Comparison of ENCODE assay signal across 23 cellular contexts in the genomic region with DNA sequence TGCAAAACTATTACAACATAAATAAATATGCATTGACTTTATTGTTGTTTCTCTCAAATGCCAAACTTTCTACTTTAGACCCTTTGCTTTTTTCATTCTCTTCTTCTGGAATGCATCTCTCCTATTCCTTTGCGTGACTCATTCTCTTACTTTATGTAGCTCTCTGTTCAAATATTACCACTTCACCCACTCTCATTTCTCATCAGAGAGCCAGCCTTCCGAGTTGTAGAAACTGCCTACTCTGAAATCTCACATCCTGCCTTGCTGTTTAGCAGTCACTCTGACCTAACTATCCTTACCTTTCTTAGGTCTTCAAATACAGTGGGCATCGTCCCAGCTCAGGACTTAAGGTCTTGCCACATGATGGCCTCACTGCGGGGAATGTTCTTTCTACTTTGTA.
DNase-seq lines count a peak whose midpoint lies in the region; ATAC-seq, FAIRE-seq and TF ChIP-seq lines count a peak whose summit lies in the region.
"Had no signal": no experiment of that assay in that cellular context is flagged by ENCODE, and none has a peak within 500 bp of the region (broad histone marks: within the 10 kb centered on the region; RNA-seq: fewer than 3 reads in every experiment).

No MANE protein-coding gene starts in this region.

- 9% methylated on average over 4 of the region's 4 CpGs for WGBS in K562 (ENCODE audit: insufficient coverage, low coverage, missing lambda C conversion rate)
- WGBS in tibial nerve, 2 donors: 51 to 81% methylated on average over 4 of the region's 4 CpGs

- no peaks in the 10 kb centered on the region for H3K9me1 ChIP-seq in K562 (ENCODE audit: control insufficient read depth, insufficient read depth, low read length)

- H2AFZ ChIP-seq in OCI-LY3 (ENCODE audit: low read depth, low read length) (no peak overlapping the region; the same call in 1 of the 2 replicates), K562 (ENCODE audit: low read depth, low read length) (peak overlapping the region; percentile 21; the same call in 1 of the 2 replicates), neural progenitor cell (replicated peaks) (peak overlapping the region; percentile 32)

- H3K27ac ChIP-seq in OCI-LY3 (ENCODE audit: low read length) (peak overlapping the region; percentile 13; the same call in 1 of the 2 replicates), K562 (ENCODE audit: extremely low read depth, low read depth, low read length) (no peak overlapping the region), neural progenitor cell (no peak overlapping the region), tibial nerve (no peak overlapping the region)
- H3K27ac ChIP-seq: BLaER1 treated with 17β-estradiol and CSF1 and Interleukin-3, amounts not matched to agents 10 nM and 100 nM; HL-60 had no signal

- no peaks in the 10 kb centered on the region for H3F3A ChIP-seq in neural progenitor cell (ENCODE audit: low read depth)

- in situ Hi-C loops in K562 (cut with MboI): no loop called here

- no peak for FAIRE-seq in K562 (lab: Jason Lieb, UNC)
- FAIRE-seq: GM12892, HTR-8/SVneo had no signal

- H3K4me1 ChIP-seq in OCI-LY3 (ENCODE audit: low read length) (peaks cover 16% of the 10 kb centered on the region), K562 (replicated peaks in 1 of 2; ENCODE audit: control insufficient read depth in 2 of 2, insufficient read depth in 2 of 2, low read length in 2 of 2) (no peaks in the 10 kb centered on the region), neural progenitor cell (no peaks in the 10 kb centered on the region), tibial nerve (no peaks in the 10 kb centered on the region)

- no peak for TF ChIP-seq RAD21 in K562 (CRISPR knock-in tag; conservative IDR thresholded peaks at IDR 0.05 in 1 of 2, IDR thresholded peaks at IDR 0.05 in 1 of 2)

- TF ChIP-seq POLR2A in K562 (conservative IDR thresholded peaks at IDR 0.05): no peak
- TF ChIP-seq POLR2A in tibial nerve (IDR thresholded peaks at IDR 0.05): no peak

- TF ChIP-seq CTCF in GM12865 (IDR thresholded peaks at IDR 0.05; ENCODE audit: insufficient read depth, low read depth, low read length, missing control alignments) (no peak), OCI-LY3 (IDR thresholded peaks at IDR 0.05; ENCODE audit: low read depth, low read length) (no peak), K562 (IDR thresholded peaks at IDR 0.05 in 2 of 3, conservative IDR thresholded peaks at IDR 0.05 in 1 of 3; ENCODE audit: insufficient read depth in 2 of 3, low read depth in 1 of 3, low read length in 3 of 3) (no peak), neural progenitor cell (IDR thresholded peaks at IDR 0.05) (no peak), tibial nerve (IDR thresholded peaks at IDR 0.05) (no peak)

- H3K4me1 Mint-ChIP-seq in neural progenitor cell: no peaks in the 10 kb centered on the region
- H3K4me1 Mint-ChIP-seq in activated CD4-positive, alpha-beta T cell treated with anti-CD3 and anti-CD28 coated beads for 36 hours: no peaks in the 10 kb centered on the region

- CTCF ChIA-PET in K562 (lab: Yijun Ruan, JAX; ENCODE audit: low intra/inter-chr PET ratio): no interaction called here
- CTCF ChIA-PET in activated CD4-positive, alpha-beta T cell treated with anti-CD3 and anti-CD28 coated beads for 36 hours (lab: Charles Lee): no interaction called here

- no peak for ATAC-seq in K562
- ATAC-seq in activated CD4-positive, alpha-beta T cell treated with anti-CD3 and anti-CD28 coated beads for 36 hours: no peak
- ATAC-seq: CD8-positive, alpha-beta T cell had no signal

- H3K27me3 Mint-ChIP-seq in neural progenitor cell (ENCODE audit: insufficient read depth, low read depth): no peaks in the 10 kb centered on the region
- H3K27me3 Mint-ChIP-seq in activated CD4-positive, alpha-beta T cell treated with anti-CD3 and anti-CD28 coated beads for 36 hours: no peaks in the 10 kb centered on the region
- H3K27me3 Mint-ChIP-seq: IgD-negative memory B cell had no signal

- no peak overlapping the region for H3K4me3 ChIP-seq in GM12865 (ENCODE audit: low read depth, low read length)
- H3K4me3 ChIP-seq in OCI-LY3 (ENCODE audit: low read length): no peak overlapping the region
- H3K4me3 ChIP-seq in K562: no peak overlapping the region
- no peak overlapping the region for H3K4me3 ChIP-seq in neural progenitor cell
- no peak overlapping the region for H3K4me3 ChIP-seq in tibial nerve
- H3K4me3 ChIP-seq: BLaER1 treated with 17β-estradiol and CSF1 and Interleukin-3, amounts not matched to agents 10 nM and 100 nM had no signal

- H3K4me3 Mint-ChIP-seq in neural progenitor cell: no peak overlapping the region
- no peak overlapping the region for H3K4me3 Mint-ChIP-seq in activated CD4-positive, alpha-beta T cell treated with anti-CD3 and anti-CD28 coated beads for 36 hours
- H3K4me3 Mint-ChIP-seq: CD8-positive, alpha-beta T cell; H9; IgD-negative memory B cell had no signal

- H3K4me2 ChIP-seq in OCI-LY3 (ENCODE audit: low read length) (no peak overlapping the region), K562 (ENCODE audit: insufficient read depth, low read length) (no peak overlapping the region), neural progenitor cell (no peak overlapping the region)
- H3K4me2 ChIP-seq: BLaER1 treated with 17β-estradiol and CSF1 and Interleukin-3, amounts not matched to agents 10 nM and 100 nM; SK-N-SH had no signal

- H3K79me2 ChIP-seq in OCI-LY3 (ENCODE audit: low read length): no peaks in the 10 kb centered on the region
- H3K79me2 ChIP-seq in K562 (ENCODE audit: control insufficient read depth, insufficient read depth, low read length): no peaks in the 10 kb centered on the region
- no peaks in the 10 kb centered on the region for H3K79me2 ChIP-seq in neural progenitor cell (ENCODE audit: low read depth)

- H3K36me3 Mint-ChIP-seq in neural progenitor cell: no peaks in the 10 kb centered on the region
- H3K36me3 Mint-ChIP-seq in activated CD4-positive, alpha-beta T cell treated with anti-CD3 and anti-CD28 coated beads for 36 hours (ENCODE audit: low read depth): no peaks in the 10 kb centered on the region
- H3K36me3 Mint-ChIP-seq: CD8-positive, alpha-beta T cell; IgD-negative memory B cell had no signal

- no peak overlapping the region for H3K27ac Mint-ChIP-seq in neural progenitor cell
- H3K27ac Mint-ChIP-seq in activated CD4-positive, alpha-beta T cell treated with anti-CD3 and anti-CD28 coated beads for 36 hours: no peak overlapping the region
- H3K27ac Mint-ChIP-seq: CD8-positive, alpha-beta T cell; IgD-negative memory B cell had no signal

- no TSS peak for BruUV-seq in K562 (replicated peaks; lab: Mats Ljungman, UMichigan)

- H3K27me3 ChIP-seq in OCI-LY3 (ENCODE audit: low read depth, low read length) (no peaks in the 10 kb centered on the region), K562 (ENCODE audit: control insufficient read depth in 2 of 2, insufficient read depth in 2 of 2, low read length in 2 of 2) (no peaks in the 10 kb centered on the region), neural progenitor cell (no peaks in the 10 kb centered on the region), tibial nerve (no peaks in the 10 kb centered on the region)
- H3K27me3 ChIP-seq: BLaER1 treated with 17β-estradiol and CSF1 and Interleukin-3, amounts not matched to agents 10 nM and 100 nM had no signal

- DNase-seq in GM12865 (ENCODE audit: low read depth) (peak; percentile 15), K562 (ENCODE audit: extremely low read depth in 1 of 4, low spot score in 3 of 4) (no peak), neural progenitor cell (ENCODE audit: low spot score) (peak; percentile 5), tibial nerve (ENCODE audit: low spot score in 2 of 2) (no peak)
- DNase-seq in stimulated activated naive CD4-positive, alpha-beta T cell treated with Interleukin-2 at 50 U/mL for 16 hours (lab: John Stamatoyannopoulos, UW): no peak
- no peak for DNase-seq in activated CD4-positive, alpha-beta T cell treated with anti-CD3 and anti-CD28 coated beads for 36 hours
- DNase-seq: Calu3; CD8-positive, alpha-beta T cell; H9; Kasumi-1; MM.1S; NCI-H1092; NCI-H1436 treated with DMSO at 0.1 percent for 48 hours; NCI-H2081; NK-92 treated with Interleukin-12 subunit alpha and Interleukin-12 subunit beta, amount 100 ng/mL, for 24 hours; SHP77 treated with DMSO at 0.1 percent for 48 hours; SK-N-SH had no signal

- H3K9me3 ChIP-seq in OCI-LY3 (ENCODE audit: insufficient read depth, low read length) (no peaks in the 10 kb centered on the region), K562 (replicated peaks; ENCODE audit: control insufficient read depth, insufficient read depth, low read depth, low read length) (no peaks in the 10 kb centered on the region), neural progenitor cell (ENCODE audit: low read depth) (no peaks in the 10 kb centered on the region), tibial nerve (no peaks in the 10 kb centered on the region)
- H3K9me3 ChIP-seq: BLaER1 treated with 17β-estradiol and CSF1 and Interleukin-3, amounts not matched to agents 10 nM and 100 nM; SK-N-SH had no signal

- no peak overlapping the region for H3K9ac ChIP-seq in OCI-LY3 (ENCODE audit: low read length)
- no peak overlapping the region for H3K9ac ChIP-seq in K562 (ENCODE audit: insufficient read depth in 1 of 2, low read depth in 2 of 2, low read length in 2 of 2)
- H3K9ac ChIP-seq in neural progenitor cell: no peak overlapping the region
- H3K9ac ChIP-seq: BLaER1 treated with 17β-estradiol and CSF1 and Interleukin-3, amounts not matched to agents 10 nM and 100 nM; SK-N-SH had no signal

- no peaks in the 10 kb centered on the region for H3K36me3 ChIP-seq in OCI-LY3 (replicated peaks; ENCODE audit: low read depth, low read length)
- no peaks in the 10 kb centered on the region for H3K36me3 ChIP-seq in K562 (ENCODE audit: control insufficient read depth, insufficient read depth, low read length)
- no peaks in the 10 kb centered on the region for H3K36me3 ChIP-seq in neural progenitor cell
- no peaks in the 10 kb centered on the region for H3K36me3 ChIP-seq in tibial nerve
- H3K36me3 ChIP-seq: BLaER1 treated with 17β-estradiol and CSF1 and Interleukin-3, amounts not matched to agents 10 nM and 100 nM had no signal

- intact Hi-C loops in K562 (cut with micrococcal nuclease): no loop called here
- intact Hi-C loops in activated CD4-positive, alpha-beta T cell treated with anti-CD3 and anti-CD28 coated beads for 36 hours (cut with DNase I, micrococcal nuclease): no loop called here

- no peak for TF ChIP-seq EP300 in K562 (IDR thresholded peaks at IDR 0.05; ENCODE audit: low read length)
- TF ChIP-seq EP300 in tibial nerve (IDR thresholded peaks at IDR 0.05): no peak

- POLR2A ChIA-PET in K562 (lab: Yijun Ruan, JAX): no interaction called here
- POLR2A ChIA-PET in activated CD4-positive, alpha-beta T cell treated with anti-CD3 and anti-CD28 coated beads for 36 hours (lab: Charles Lee): no interaction called here

- H4K20me1 ChIP-seq in OCI-LY3 (ENCODE audit: insufficient read depth, low read length): no peaks in the 10 kb centered on the region
- H4K20me1 ChIP-seq in K562 (replicated peaks; ENCODE audit: control insufficient read depth, insufficient read depth, low read length): no peaks in the 10 kb centered on the region
- H4K20me1 ChIP-seq in neural progenitor cell (ENCODE audit: low read depth): no peaks in the 10 kb centered on the region
- H4K20me1 ChIP-seq: BLaER1 treated with 17β-estradiol and CSF1 and Interleukin-3, amounts not matched to agents 10 nM and 100 nM had no signal

- H3K9me3 Mint-ChIP-seq in neural progenitor cell: no peaks in the 10 kb centered on the region
- H3K9me3 Mint-ChIP-seq in activated CD4-positive, alpha-beta T cell treated with anti-CD3 and anti-CD28 coated beads for 36 hours (ENCODE audit: low read depth): no peaks in the 10 kb centered on the region
- H3K9me3 Mint-ChIP-seq: H9, IgD-negative memory B cell had no signal

Comparison
In these comparisons a context has a peak if more than half of its experiments do, and no peak if none do; other contexts are left out.
1. DNase-seq: peak in GM12865 (single experiment) and neural progenitor cell (single experiment); none in K562 (0 of 4), stimulated activated naive CD4-positive, alpha-beta T cell treated with Interleukin-2 at 50 U/mL for 16 hours (single experiment), activated CD4-positive, alpha-beta T cell treated with anti-CD3 and anti-CD28 coated beads for 36 hours (single experiment) and tibial nerve (0 of 2).